24 cellular contexts compared by ENCODE assay signal in genomic region chr12:75708829-75709228, GRCh38.
"Had no signal": no experiment of that assay in that cellular context is flagged by ENCODE, and none has a peak within 500 bp of the region (broad histone marks: within the 10 kb centered on the region; RNA-seq: fewer than 3 reads in every experiment).

No MANE protein-coding gene starts in this region.

- FAIRE-seq: endometrium had no signal

- H3K9me3 ChIP-seq: esophagus squamous epithelium, prostate gland, thoracic aorta, tibial nerve, upper lobe of left lung, uterus had no signal

- H3K27me3 ChIP-seq: esophagus squamous epithelium, tibial nerve, upper lobe of left lung, uterus had no signal

- H3K27ac ChIP-seq: prostate gland, thoracic aorta, tibial nerve, upper lobe of left lung, uterus had no signal

- DNase-seq: cortex of kidney; effector memory CD8-positive, alpha-beta T cell; erythroblast; esophagus squamous epithelium; foreskin melanocyte; hypothalamus; immature natural killer cell; islet precursor cell; kidney glomerular epithelial cell; naive B cell; nucleus accumbens; right cardiac atrium; stimulated activated CD4-positive, alpha-beta T cell treated with anti-CD3 and anti-CD28 coated beads, Interleukin-15, amount 100 ng/mL, for 24 hours; stimulated activated CD4-positive, alpha-beta T cell treated with anti-CD3 and anti-CD28 coated beads, Interleukin-2, amount 100 ng/mL, for 48 hours; stimulated activated naive B cell treated with anti-CD40 and anti-IgM and Interleukin-4, amounts not matched to agents 10 μg/mL and 1 μg/mL and 100 μg/mL, for 72 hours; upper lobe of left lung; uterus had no signal

- H3K4me1 ChIP-seq: prostate gland had no signal

- ATAC-seq: effector memory CD8-positive, alpha-beta T cell; natural killer cell treated with Interleukin-12 subunit alpha and Interleukin-12 subunit beta and Interleukin-15 and Interleukin-18, amount 100 ng/mL, for 72 hours; right cardiac atrium; stimulated activated naive B cell treated with anti-CD40 and anti-IgM and Interleukin-4, amounts not matched to agents 10 μg/mL and 1 μg/mL and 100 μg/mL, for 72 hours had no signal

- H3K4me3 ChIP-seq: esophagus squamous epithelium, lung, prostate gland, skin epidermis, thoracic aorta, tibial nerve, upper lobe of left lung, uterus had no signal

- H3K36me3 ChIP-seq: esophagus squamous epithelium, prostate gland, thoracic aorta, tibial nerve, upper lobe of left lung, uterus had no signal
